ENCODE assay signal across 11 cellular contexts in genomic region chr10:121069061-121069850, GRCh38.
DNase-seq lines count a peak whose midpoint lies in the region; ATAC-seq lines count a peak whose summit lies in the region.
"Had no signal": no experiment of that assay in that cellular context is flagged by ENCODE, and none has a peak within 500 bp of the region (broad histone marks: within the 10 kb centered on the region; RNA-seq: fewer than 3 reads in every experiment).

No MANE protein-coding gene starts in this region.

- peaks cover 4% of the 10 kb centered on the region for H3K27me3 Mint-ChIP-seq in activated naive CD8-positive, alpha-beta T cell treated with anti-CD3 and anti-CD28 coated beads, Interleukin-2, amount 50 U/mL, for 24 hours
- H3K27me3 Mint-ChIP-seq in activated naive CD8-positive, alpha-beta T cell treated with anti-CD3 and anti-CD28 coated beads for 36 hours, result peaks cover 3% of the 10 kb centered on the region

- no peak for DNase-seq in activated naive CD8-positive, alpha-beta T cell treated with anti-CD3 and anti-CD28 coated beads, Interleukin-2, amount 50 U/mL, for 24 hours
- no peak for DNase-seq in activated naive CD8-positive, alpha-beta T cell treated with anti-CD3 and anti-CD28 coated beads for 36 hours
- peak; percentile 90 for DNase-seq in SIG-M5 treated with dmso at 0.1 percent for 504 hours (lab: John Stamatoyannopoulos, UW; ENCODE audit: unreplicated experiment)
- no peak for DNase-seq in stimulated activated CD4-positive, alpha-beta T cell treated with anti-CD3 and anti-CD28 coated beads, Interleukin-12 subunit alpha, Interleukin-12 subunit beta, amount 100 ng/mL, for 4 hours
- no peak for DNase-seq in GM19240 (ENCODE audit: insufficient read length, low spot score)
- no peak for DNase-seq in effector CD4-positive, alpha-beta T cell
- no peak for DNase-seq in stimulated activated CD4-positive, alpha-beta T cell treated with anti-CD3 and anti-CD28 coated beads, Interleukin-4, amount 100 ng/mL, for 1 hour
- DNase-seq: activated gamma-delta T cell treated with Interleukin-2 at 50 U/mL for 16 hours had no signal

- H3K27ac Mint-ChIP-seq in activated naive CD8-positive, alpha-beta T cell treated with anti-CD3 and anti-CD28 coated beads, Interleukin-2, amount 50 U/mL, for 24 hours, result no peak overlapping the region
- H3K27ac Mint-ChIP-seq in activated naive CD8-positive, alpha-beta T cell treated with anti-CD3 and anti-CD28 coated beads for 36 hours, result no peak overlapping the region

- peak; percentile 46 for ATAC-seq in activated naive CD8-positive, alpha-beta T cell treated with anti-CD3 and anti-CD28 coated beads, Interleukin-2, amount 50 U/mL, for 24 hours
- peak; percentile 61 for ATAC-seq in HG03045 (IDR thresholded peaks at IDR 0.05; ENCODE audit: unreplicated experiment)
- ATAC-seq: A549, Panc1 had no signal

- peaks cover 3% of the 10 kb centered on the region for H3K9me3 Mint-ChIP-seq in activated naive CD8-positive, alpha-beta T cell treated with anti-CD3 and anti-CD28 coated beads, Interleukin-2, amount 50 U/mL, for 24 hours
- peaks cover 5% of the 10 kb centered on the region for H3K9me3 Mint-ChIP-seq in activated naive CD8-positive, alpha-beta T cell treated with anti-CD3 and anti-CD28 coated beads for 36 hours

- H3K4me3 Mint-ChIP-seq in activated naive CD8-positive, alpha-beta T cell treated with anti-CD3 and anti-CD28 coated beads, Interleukin-2, amount 50 U/mL, for 24 hours, result no peak overlapping the region
- no peak overlapping the region for H3K4me3 Mint-ChIP-seq in activated naive CD8-positive, alpha-beta T cell treated with anti-CD3 and anti-CD28 coated beads for 36 hours

- H3K4me1 Mint-ChIP-seq in activated naive CD8-positive, alpha-beta T cell treated with anti-CD3 and anti-CD28 coated beads, Interleukin-2, amount 50 U/mL, for 24 hours, result no peaks in the 10 kb centered on the region
- H3K4me1 Mint-ChIP-seq in activated naive CD8-positive, alpha-beta T cell treated with anti-CD3 and anti-CD28 coated beads for 36 hours, result no peaks in the 10 kb centered on the region

- no peaks in the 10 kb centered on the region for H3K36me3 Mint-ChIP-seq in activated naive CD8-positive, alpha-beta T cell treated with anti-CD3 and anti-CD28 coated beads, Interleukin-2, amount 50 U/mL, for 24 hours (ENCODE audit: low read depth)
- H3K36me3 Mint-ChIP-seq in activated naive CD8-positive, alpha-beta T cell treated with anti-CD3 and anti-CD28 coated beads for 36 hours, result peaks cover 2% of the 10 kb centered on the region
